In the genomic region with DNA sequence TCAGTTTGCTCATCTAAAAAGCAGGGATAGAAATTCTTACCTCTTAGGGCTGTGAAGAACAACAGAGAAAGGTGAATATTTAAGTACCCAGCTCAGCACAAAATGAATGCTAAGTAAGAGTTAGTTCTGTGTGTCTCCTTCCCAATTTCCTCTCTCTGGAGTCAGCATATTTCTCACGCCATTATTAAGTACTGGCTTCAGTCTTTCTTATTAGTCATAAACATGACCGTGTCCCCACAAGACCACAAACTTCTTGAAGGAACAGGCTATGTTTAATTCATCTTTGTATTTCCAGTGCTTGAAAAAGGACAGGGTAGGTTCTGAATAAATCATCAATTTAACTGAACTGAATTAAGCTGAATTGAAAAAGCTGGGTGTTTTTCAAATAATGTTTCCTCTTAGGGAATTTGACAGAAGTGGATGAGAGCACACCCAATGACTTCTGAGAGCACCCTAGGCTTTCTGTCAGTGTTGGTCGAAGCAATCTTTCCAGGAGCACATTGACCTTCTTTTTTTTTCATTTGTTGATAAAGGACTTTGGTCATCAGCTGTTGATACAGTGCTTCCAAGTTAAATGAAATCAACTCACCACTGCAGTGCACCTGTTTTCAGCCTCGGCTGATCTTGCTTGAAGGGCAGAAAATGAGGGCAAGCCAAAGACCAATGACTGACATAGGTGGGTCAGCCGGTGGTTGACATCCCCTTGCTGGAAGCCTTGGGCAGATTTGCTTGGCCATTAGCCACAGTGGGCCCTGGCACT, we compare ENCODE assay signal across 25 cellular contexts. TPM values are rescaled to one million over a fixed set of nuclear protein-coding genes. Genes with fewer than 3 reads are reported as not detected.
DNase-seq lines count a peak whose midpoint lies in the region; ATAC-seq and TF ChIP-seq lines count a peak whose summit lies in the region.
"Had no signal": no experiment of that assay in that cellular context is flagged by ENCODE, and none has a peak within 500 bp of the region (broad histone marks: within the 10 kb centered on the region; RNA-seq: fewer than 3 reads in every experiment).

No MANE protein-coding gene starts in this region.

- H3K27me3 Mint-ChIP-seq in activated CD4-positive, alpha-beta T cell treated with anti-CD3 and anti-CD28 coated beads, Interleukin-2, amount 10 ng/mL, durations not matched to agents 7 days and 5 days: no peaks in the 10 kb centered on the region
- H3K27me3 Mint-ChIP-seq: IgD-negative memory B cell; natural killer cell treated with Interleukin-12 subunit alpha and Interleukin-12 subunit beta and Interleukin-15 and Interleukin-18, amount 100 ng/mL, for 72 hours; stimulated activated memory B cell treated with anti-CD40 and anti-IgM and Interleukin-4, amounts not matched to agents 10 μg/mL and 1 μg/mL and 100 μg/mL, for 72 hours had no signal

- CTCF ChIA-PET in activated CD4-positive, alpha-beta T cell treated with anti-CD3 and anti-CD28 coated beads, Interleukin-2, amount 10 ng/mL, durations not matched to agents 7 days and 5 days (lab: Charles Lee): no interaction called here

- peak; percentile 82 for DNase-seq in ELR (ENCODE audit: low read depth)
- DNase-seq in RPMI8226: peak; percentile 43
- DNase-seq in fibroblast of the aortic adventitia (ENCODE audit: low read depth): peak; percentile 22
- peak; percentile 32 for DNase-seq in skeletal muscle cell (ENCODE audit: low read depth)
- no peak for DNase-seq in activated CD4-positive, alpha-beta T cell treated with anti-CD3 and anti-CD28 coated beads, Interleukin-2, amount 10 ng/mL, durations not matched to agents 7 days and 5 days
- DNase-seq: activated CD4-positive, alpha-beta T cell treated with anti-CD3 and anti-CD28 coated beads for 36 hours; activated naive CD4-positive, alpha-beta T cell; anterior cingulate cortex; colonic mucosa; DMS79; HFFc6; NCI-H1092; NCI-H526 treated with DMSO at 0.1 percent for 48 hours; stimulated activated CD4-positive, alpha-beta T cell treated with anti-CD3 and anti-CD28 coated beads, Interleukin-12 subunit alpha, Interleukin-12 subunit beta, amount 100 ng/mL, for 4 hours; transverse colon had no signal

- H3K4me1 Mint-ChIP-seq in activated CD4-positive, alpha-beta T cell treated with anti-CD3 and anti-CD28 coated beads, Interleukin-2, amount 10 ng/mL, durations not matched to agents 7 days and 5 days: no peaks in the 10 kb centered on the region
- H3K4me1 Mint-ChIP-seq: activated CD4-positive, alpha-beta T cell treated with anti-CD3 and anti-CD28 coated beads for 36 hours; stimulated activated memory B cell treated with anti-CD40 and anti-IgM and Interleukin-4, amounts not matched to agents 10 μg/mL and 1 μg/mL and 100 μg/mL, for 72 hours had no signal

- H3K36me3 Mint-ChIP-seq in activated CD4-positive, alpha-beta T cell treated with anti-CD3 and anti-CD28 coated beads, Interleukin-2, amount 10 ng/mL, durations not matched to agents 7 days and 5 days (ENCODE audit: low read depth): no peaks in the 10 kb centered on the region
- H3K36me3 Mint-ChIP-seq: CD14-positive monocyte; IgD-negative memory B cell; natural killer cell treated with Interleukin-12 subunit alpha and Interleukin-12 subunit beta and Interleukin-15 and Interleukin-18, amount 100 ng/mL, for 72 hours; stimulated activated memory B cell treated with anti-CD40 and anti-IgM and Interleukin-4, amounts not matched to agents 10 μg/mL and 1 μg/mL and 100 μg/mL, for 72 hours had no signal

- H3K9me3 Mint-ChIP-seq in activated CD4-positive, alpha-beta T cell treated with anti-CD3 and anti-CD28 coated beads, Interleukin-2, amount 10 ng/mL, durations not matched to agents 7 days and 5 days: no peaks in the 10 kb centered on the region
- H3K9me3 Mint-ChIP-seq: HFFc6; stimulated activated memory B cell treated with anti-CD40 and anti-IgM and Interleukin-4, amounts not matched to agents 10 μg/mL and 1 μg/mL and 100 μg/mL, for 72 hours had no signal

- H3K4me3 ChIP-seq in fibroblast of the aortic adventitia (ENCODE audit: low read depth, low read length): no peak overlapping the region
- no peak overlapping the region for H3K4me3 ChIP-seq in skeletal muscle cell (ENCODE audit: low read depth, low read length)
- H3K4me3 ChIP-seq: colonic mucosa, lung, transverse colon had no signal

- ATAC-seq in HG02610 (IDR thresholded peaks at IDR 0.05; ENCODE audit: unreplicated experiment) (no peak), HG03378 (IDR thresholded peaks at IDR 0.05; ENCODE audit: unreplicated experiment) (no peak)
- ATAC-seq: activated CD4-positive, alpha-beta T cell treated with anti-CD3 and anti-CD28 coated beads for 36 hours; natural killer cell treated with Interleukin-12 subunit alpha and Interleukin-12 subunit beta and Interleukin-15 and Interleukin-18, amount 100 ng/mL, for 72 hours; stimulated activated memory B cell treated with anti-CD40 and anti-IgM and Interleukin-4, amounts not matched to agents 10 μg/mL and 1 μg/mL and 100 μg/mL, for 72 hours had no signal

- POLR2A ChIA-PET in activated CD4-positive, alpha-beta T cell treated with anti-CD3 and anti-CD28 coated beads, Interleukin-2, amount 10 ng/mL, durations not matched to agents 7 days and 5 days (lab: Charles Lee): no interaction called here

- H3K27ac Mint-ChIP-seq in activated CD4-positive, alpha-beta T cell treated with anti-CD3 and anti-CD28 coated beads, Interleukin-2, amount 10 ng/mL, durations not matched to agents 7 days and 5 days: no peak overlapping the region
- H3K27ac Mint-ChIP-seq: activated CD4-positive, alpha-beta T cell treated with anti-CD3 and anti-CD28 coated beads for 36 hours; CD14-positive monocyte; HFFc6; IgD-negative memory B cell; natural killer cell treated with Interleukin-12 subunit alpha and Interleukin-12 subunit beta and Interleukin-15 and Interleukin-18, amount 100 ng/mL, for 72 hours; progenitor cell of endocrine pancreas; stimulated activated memory B cell treated with anti-CD40 and anti-IgM and Interleukin-4, amounts not matched to agents 10 μg/mL and 1 μg/mL and 100 μg/mL, for 72 hours had no signal

- no peak overlapping the region for H3K4me3 Mint-ChIP-seq in activated CD4-positive, alpha-beta T cell treated with anti-CD3 and anti-CD28 coated beads, Interleukin-2, amount 10 ng/mL, durations not matched to agents 7 days and 5 days
- H3K4me3 Mint-ChIP-seq: activated CD4-positive, alpha-beta T cell treated with anti-CD3 and anti-CD28 coated beads for 36 hours; CD14-positive monocyte; HFFc6; IgD-negative memory B cell; natural killer cell treated with Interleukin-12 subunit alpha and Interleukin-12 subunit beta and Interleukin-15 and Interleukin-18, amount 100 ng/mL, for 72 hours; stimulated activated memory B cell treated with anti-CD40 and anti-IgM and Interleukin-4, amounts not matched to agents 10 μg/mL and 1 μg/mL and 100 μg/mL, for 72 hours had no signal

- TF ChIP-seq CTCF in fibroblast of the aortic adventitia (IDR thresholded peaks at IDR 0.05; ENCODE audit: insufficient read depth, low read length): no peak

RNA-seq across cellular contexts. Expression of a gene that starts 57.3 kb away (rescaled TPM):
- total RNA-seq in fibroblast of the aortic adventitia (ENCODE audit: low replicate concordance): 4.1 TPM in 1 of 2 replicates, not detected in the other
- not detected for total RNA-seq in activated CD4-positive, alpha-beta T cell treated with anti-CD3 and anti-CD28 coated beads, Interleukin-2, amount 10 ng/mL, durations not matched to agents 7 days and 5 days
- total RNA-seq: activated CD4-positive, alpha-beta T cell treated with anti-CD3 and anti-CD28 coated beads for 36 hours; colonic mucosa; glomerular endothelial cell; HFFc6; natural killer cell treated with Interleukin-12 subunit alpha and Interleukin-12 subunit beta and Interleukin-15 and Interleukin-18, amount 100 ng/mL, for 72 hours; OCI-LY7; progenitor cell of endocrine pancreas had no signal
